1 cellular context compared by ENCODE assay signal in genomic region chr1:3690282-3691065, GRCh38.
A peak's percentile ranks its signal among the peaks of the same experiment; 100 is the strongest.
TF ChIP-seq lines count a peak whose summit lies in the region.

No MANE protein-coding gene starts in this region.

TF ChIP-seq in K562, 482 proteins besides CTCF, POLR2A, EP300 and RAD21:
- no peak for TF ChIP-seq HOMEZ (CRISPR knock-in tag; IDR thresholded peaks at IDR 0.05)
- TF ChIP-seq PRDM10 (IDR thresholded peaks at IDR 0.05; ENCODE audit: partially characterized antibody), result peak; percentile 91
